7 cellular contexts compared by ENCODE assay signal in the genomic region with DNA sequence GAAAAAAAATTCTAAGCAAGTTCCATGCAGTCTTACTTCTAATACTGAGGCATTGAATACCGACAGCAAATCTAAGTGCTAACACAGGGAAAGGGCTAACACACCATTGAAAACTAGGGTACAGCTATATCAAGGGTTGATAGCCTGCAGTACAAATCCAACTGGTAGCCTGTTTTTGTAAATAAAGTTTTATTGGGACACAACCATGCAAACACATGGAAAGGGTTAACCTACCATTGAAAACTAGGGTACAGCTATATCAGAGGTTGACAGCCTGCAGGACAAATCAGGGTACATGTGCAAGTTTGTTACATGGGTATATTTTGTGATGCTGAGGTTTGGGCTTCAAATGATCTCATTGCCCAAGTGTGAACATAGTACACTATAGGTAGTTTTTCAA.
"Had no signal": no experiment of that assay in that cellular context is flagged by ENCODE, and none has a peak within 500 bp of the region (broad histone marks: within the 10 kb centered on the region; RNA-seq: fewer than 3 reads in every experiment).

No MANE protein-coding gene starts in this region.

- DNase-seq: GDM1, GF-D8 had no signal

- FAIRE-seq: G401.6, GM12891, GM12892, GM18507, GM19239 had no signal
